Comparison of ENCODE assay signal across 1 cellular context in the genomic region with DNA sequence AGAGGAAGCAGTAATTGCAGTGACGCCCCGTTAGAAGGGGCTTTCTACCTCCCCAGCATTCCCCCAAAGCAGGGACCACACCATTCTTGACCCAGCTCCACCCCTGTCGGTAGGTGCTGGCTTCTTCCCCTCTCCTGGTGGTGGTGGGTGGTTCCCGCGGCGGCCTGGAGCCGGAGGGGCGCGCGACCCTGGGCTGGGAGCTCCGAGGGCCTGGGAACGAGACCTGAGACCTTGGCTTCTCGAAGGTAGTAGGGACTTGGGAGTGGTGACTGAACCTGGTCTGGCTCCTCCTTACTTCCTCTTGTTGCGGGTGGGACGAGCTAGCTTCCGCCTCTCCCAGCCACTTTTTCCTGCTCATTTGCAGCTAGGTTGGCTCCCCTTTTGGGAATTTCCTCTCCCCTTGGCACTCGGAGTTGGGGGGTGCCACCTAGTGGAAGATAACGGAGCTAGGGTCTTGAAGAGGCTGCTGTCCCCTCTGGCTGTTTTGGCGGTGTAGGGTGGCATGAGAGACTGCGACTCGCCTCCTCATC.
TF ChIP-seq lines count a peak whose summit lies in the region.

No MANE protein-coding gene starts in this region.

TF ChIP-seq in HepG2, 621 proteins besides CTCF, POLR2A, EP300 and RAD21 (continued from another document and continues in another):
- TF ChIP-seq, protein P1, sequence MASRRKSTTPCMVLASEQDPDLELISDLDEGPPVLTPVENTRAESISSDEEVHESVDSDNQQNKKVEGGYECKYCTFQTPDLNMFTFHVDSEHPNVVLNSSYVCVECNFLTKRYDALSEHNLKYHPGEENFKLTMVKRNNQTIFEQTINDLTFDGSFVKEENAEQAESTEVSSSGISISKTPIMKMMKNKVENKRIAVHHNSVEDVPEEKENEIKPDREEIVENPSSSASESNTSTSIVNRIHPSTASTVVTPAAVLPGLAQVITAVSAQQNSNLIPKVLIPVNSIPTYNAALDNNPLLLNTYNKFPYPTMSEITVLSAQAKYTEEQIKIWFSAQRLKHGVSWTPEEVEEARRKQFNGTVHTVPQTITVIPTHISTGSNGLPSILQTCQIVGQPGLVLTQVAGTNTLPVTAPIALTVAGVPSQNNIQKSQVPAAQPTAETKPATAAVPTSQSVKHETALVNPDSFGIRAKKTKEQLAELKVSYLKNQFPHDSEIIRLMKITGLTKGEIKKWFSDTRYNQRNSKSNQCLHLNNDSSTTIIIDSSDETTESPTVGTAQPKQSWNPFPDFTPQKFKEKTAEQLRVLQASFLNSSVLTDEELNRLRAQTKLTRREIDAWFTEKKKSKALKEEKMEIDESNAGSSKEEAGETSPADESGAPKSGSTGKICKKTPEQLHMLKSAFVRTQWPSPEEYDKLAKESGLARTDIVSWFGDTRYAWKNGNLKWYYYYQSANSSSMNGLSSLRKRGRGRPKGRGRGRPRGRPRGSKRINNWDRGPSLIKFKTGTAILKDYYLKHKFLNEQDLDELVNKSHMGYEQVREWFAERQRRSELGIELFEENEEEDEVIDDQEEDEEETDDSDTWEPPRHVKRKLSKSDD (CRISPR knock-in tag; IDR thresholded peaks at IDR 0.05; ENCODE audit: low read depth), result no peak
- TF ChIP-seq NKX3-1 (CRISPR knock-in tag; IDR thresholded peaks at IDR 0.05) (no peak), ZNF589 (CRISPR knock-in tag; conservative IDR thresholded peaks at IDR 0.05) (no peak), NPAS2 (CRISPR knock-in tag; IDR thresholded peaks at IDR 0.05; ENCODE audit: borderline replicate concordance) (no peak), MEIS1 (CRISPR knock-in tag; IDR thresholded peaks at IDR 0.05; ENCODE audit: borderline replicate concordance) (no peak), ZNF567 (CRISPR knock-in tag; IDR thresholded peaks at IDR 0.05; ENCODE audit: borderline replicate concordance) (0 out of 2 replicates have a peak, but pooled peaks have one; percentile 6), ZNF263 (CRISPR knock-in tag; IDR thresholded peaks at IDR 0.05) (0 out of 2 replicates have a peak, but pooled peaks have one; percentile 27), ELF1 (CRISPR knock-in tag; IDR thresholded peaks at IDR 0.05) (peak; percentile 22; the same call in 1 of the 2 replicates), JUNB (CRISPR knock-in tag; IDR thresholded peaks at IDR 0.05; ENCODE audit: borderline replicate concordance) (no peak), ZNF501 (CRISPR knock-in tag; IDR thresholded peaks at IDR 0.05) (0 out of 2 replicates have a peak, but pooled peaks have one; percentile 24), RBM22 (optimal IDR thresholded peaks at IDR 0.05; ENCODE audit: low read length) (no peak), GPBP1L1 (CRISPR knock-in tag; IDR thresholded peaks at IDR 0.05) (no peak), ZNF614 (CRISPR knock-in tag; IDR thresholded peaks at IDR 0.05; ENCODE audit: borderline replicate concordance) (0 out of 2 replicates have a peak, but pooled peaks have one; percentile 13), PAX8 (CRISPR knock-in tag; IDR thresholded peaks at IDR 0.05; ENCODE audit: borderline replicate concordance) (0 out of 2 replicates have a peak, but pooled peaks have one; percentile 38), ETV6 (CRISPR knock-in tag; conservative IDR thresholded peaks at IDR 0.05) (peak; percentile 99), ZBTB20 (CRISPR knock-in tag; IDR thresholded peaks at IDR 0.05; ENCODE audit: borderline replicate concordance, low read depth) (peak; percentile 15; the same call in 1 of the 2 replicates), POLR2G (IDR thresholded peaks at IDR 0.05; ENCODE audit: low read depth, low read length) (peak; percentile 2; the same call in 1 of the 2 replicates), REPIN1 (CRISPR knock-in tag; IDR thresholded peaks at IDR 0.05; ENCODE audit: borderline replicate concordance, low read depth) (peak; percentile 49; the same call in 1 of the 2 replicates), ZFP41 (CRISPR knock-in tag; IDR thresholded peaks at IDR 0.05; ENCODE audit: borderline replicate concordance) (peak; percentile 66; the same call in 1 of the 2 replicates), GATAD2A (CRISPR knock-in tag; IDR thresholded peaks at IDR 0.05) (0 out of 2 replicates have a peak, but pooled peaks have one; percentile 20), ZNF350 (CRISPR knock-in tag; IDR thresholded peaks at IDR 0.05; ENCODE audit: borderline replicate concordance, low read depth) (peak; percentile 63; the same call in 1 of the 2 replicates), TGIF2 (CRISPR knock-in tag; IDR thresholded peaks at IDR 0.05) (peak; percentile 55; the same call in 1 of the 2 replicates), TP53 (CRISPR knock-in tag; conservative IDR thresholded peaks at IDR 0.05) (no peak), JUND (CRISPR knock-in tag; IDR thresholded peaks at IDR 0.05) (no peak; the same call in 1 of the 2 replicates), ZNF780A (CRISPR knock-in tag; IDR thresholded peaks at IDR 0.05) (no peak), NFKB2 (CRISPR knock-in tag; IDR thresholded peaks at IDR 0.05; ENCODE audit: borderline replicate concordance) (0 out of 2 replicates have a peak, but pooled peaks have one; percentile 2), ZNF772 (CRISPR knock-in tag; IDR thresholded peaks at IDR 0.05) (peak; percentile 60; the same call in 1 of the 2 replicates), ZFYVE20 (CRISPR knock-in tag; IDR thresholded peaks at IDR 0.05; ENCODE audit: borderline replicate concordance, low read depth) (no peak), ZSCAN31 (CRISPR knock-in tag; IDR thresholded peaks at IDR 0.05; ENCODE audit: low read depth) (0 out of 2 replicates have a peak, but pooled peaks have one; percentile 20), ZNF224 (CRISPR knock-in tag; IDR thresholded peaks at IDR 0.05) (no peak), ZNF260 (CRISPR knock-in tag; IDR thresholded peaks at IDR 0.05; ENCODE audit: borderline replicate concordance, low read depth) (0 out of 2 replicates have a peak, but pooled peaks have one; percentile 33), ZNF207 (IDR thresholded peaks at IDR 0.05; ENCODE audit: borderline replicate concordance) (no peak), THAP7 (CRISPR knock-in tag; IDR thresholded peaks at IDR 0.05) (0 out of 2 replicates have a peak, but pooled peaks have one; percentile 9), ZNF615 (CRISPR knock-in tag; IDR thresholded peaks at IDR 0.05; ENCODE audit: borderline replicate concordance) (no peak), SAFB2 (CRISPR knock-in tag; IDR thresholded peaks at IDR 0.05; ENCODE audit: borderline replicate concordance, low read depth) (no peak), ZNF607 (CRISPR knock-in tag; IDR thresholded peaks at IDR 0.05; ENCODE audit: borderline replicate concordance) (no peak; the same call in 1 of the 2 replicates), RBAK (CRISPR knock-in tag; IDR thresholded peaks at IDR 0.05) (no peak; the same call in 1 of the 2 replicates), ZNF550 (CRISPR knock-in tag; IDR thresholded peaks at IDR 0.05; ENCODE audit: borderline replicate concordance) (peak; percentile 97; the same call in 1 of the 2 replicates), ETV5 (CRISPR knock-in tag; IDR thresholded peaks at IDR 0.05; ENCODE audit: borderline replicate concordance) (peak; percentile 20; the same call in 1 of the 2 replicates)
- TF ChIP-seq, protein P2, sequence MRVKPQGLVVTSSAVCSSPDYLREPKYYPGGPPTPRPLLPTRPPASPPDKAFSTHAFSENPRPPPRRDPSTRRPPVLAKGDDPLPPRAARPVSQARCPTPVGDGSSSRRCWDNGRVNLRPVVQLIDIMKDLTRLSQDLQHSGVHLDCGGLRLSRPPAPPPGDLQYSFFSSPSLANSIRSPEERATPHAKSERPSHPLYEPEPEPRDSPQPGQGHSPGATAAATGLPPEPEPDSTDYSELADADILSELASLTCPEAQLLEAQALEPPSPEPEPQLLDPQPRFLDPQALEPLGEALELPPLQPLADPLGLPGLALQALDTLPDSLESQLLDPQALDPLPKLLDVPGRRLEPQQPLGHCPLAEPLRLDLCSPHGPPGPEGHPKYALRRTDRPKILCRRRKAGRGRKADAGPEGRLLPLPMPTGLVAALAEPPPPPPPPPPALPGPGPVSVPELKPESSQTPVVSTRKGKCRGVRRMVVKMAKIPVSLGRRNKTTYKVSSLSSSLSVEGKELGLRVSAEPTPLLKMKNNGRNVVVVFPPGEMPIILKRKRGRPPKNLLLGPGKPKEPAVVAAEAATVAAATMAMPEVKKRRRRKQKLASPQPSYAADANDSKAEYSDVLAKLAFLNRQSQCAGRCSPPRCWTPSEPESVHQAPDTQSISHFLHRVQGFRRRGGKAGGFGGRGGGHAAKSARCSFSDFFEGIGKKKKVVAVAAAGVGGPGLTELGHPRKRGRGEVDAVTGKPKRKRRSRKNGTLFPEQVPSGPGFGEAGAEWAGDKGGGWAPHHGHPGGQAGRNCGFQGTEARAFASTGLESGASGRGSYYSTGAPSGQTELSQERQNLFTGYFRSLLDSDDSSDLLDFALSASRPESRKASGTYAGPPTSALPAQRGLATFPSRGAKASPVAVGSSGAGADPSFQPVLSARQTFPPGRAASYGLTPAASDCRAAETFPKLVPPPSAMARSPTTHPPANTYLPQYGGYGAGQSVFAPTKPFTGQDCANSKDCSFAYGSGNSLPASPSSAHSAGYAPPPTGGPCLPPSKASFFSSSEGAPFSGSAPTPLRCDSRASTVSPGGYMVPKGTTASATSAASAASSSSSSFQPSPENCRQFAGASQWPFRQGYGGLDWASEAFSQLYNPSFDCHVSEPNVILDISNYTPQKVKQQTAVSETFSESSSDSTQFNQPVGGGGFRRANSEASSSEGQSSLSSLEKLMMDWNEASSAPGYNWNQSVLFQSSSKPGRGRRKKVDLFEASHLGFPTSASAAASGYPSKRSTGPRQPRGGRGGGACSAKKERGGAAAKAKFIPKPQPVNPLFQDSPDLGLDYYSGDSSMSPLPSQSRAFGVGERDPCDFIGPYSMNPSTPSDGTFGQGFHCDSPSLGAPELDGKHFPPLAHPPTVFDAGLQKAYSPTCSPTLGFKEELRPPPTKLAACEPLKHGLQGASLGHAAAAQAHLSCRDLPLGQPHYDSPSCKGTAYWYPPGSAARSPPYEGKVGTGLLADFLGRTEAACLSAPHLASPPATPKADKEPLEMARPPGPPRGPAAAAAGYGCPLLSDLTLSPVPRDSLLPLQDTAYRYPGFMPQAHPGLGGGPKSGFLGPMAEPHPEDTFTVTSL (CRISPR knock-in tag; IDR thresholded peaks at IDR 0.05; ENCODE audit: borderline replicate concordance), result no peak
- TF ChIP-seq, protein P3, sequence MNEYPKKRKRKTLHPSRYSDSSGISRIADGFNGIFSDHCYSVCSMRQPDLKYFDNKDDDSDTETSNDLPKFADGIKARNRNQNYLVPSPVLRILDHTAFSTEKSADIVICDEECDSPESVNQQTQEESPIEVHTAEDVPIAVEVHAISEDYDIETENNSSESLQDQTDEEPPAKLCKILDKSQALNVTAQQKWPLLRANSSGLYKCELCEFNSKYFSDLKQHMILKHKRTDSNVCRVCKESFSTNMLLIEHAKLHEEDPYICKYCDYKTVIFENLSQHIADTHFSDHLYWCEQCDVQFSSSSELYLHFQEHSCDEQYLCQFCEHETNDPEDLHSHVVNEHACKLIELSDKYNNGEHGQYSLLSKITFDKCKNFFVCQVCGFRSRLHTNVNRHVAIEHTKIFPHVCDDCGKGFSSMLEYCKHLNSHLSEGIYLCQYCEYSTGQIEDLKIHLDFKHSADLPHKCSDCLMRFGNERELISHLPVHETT (CRISPR knock-in tag; conservative IDR thresholded peaks at IDR 0.05), result no peak
- TF ChIP-seq, protein P4, sequence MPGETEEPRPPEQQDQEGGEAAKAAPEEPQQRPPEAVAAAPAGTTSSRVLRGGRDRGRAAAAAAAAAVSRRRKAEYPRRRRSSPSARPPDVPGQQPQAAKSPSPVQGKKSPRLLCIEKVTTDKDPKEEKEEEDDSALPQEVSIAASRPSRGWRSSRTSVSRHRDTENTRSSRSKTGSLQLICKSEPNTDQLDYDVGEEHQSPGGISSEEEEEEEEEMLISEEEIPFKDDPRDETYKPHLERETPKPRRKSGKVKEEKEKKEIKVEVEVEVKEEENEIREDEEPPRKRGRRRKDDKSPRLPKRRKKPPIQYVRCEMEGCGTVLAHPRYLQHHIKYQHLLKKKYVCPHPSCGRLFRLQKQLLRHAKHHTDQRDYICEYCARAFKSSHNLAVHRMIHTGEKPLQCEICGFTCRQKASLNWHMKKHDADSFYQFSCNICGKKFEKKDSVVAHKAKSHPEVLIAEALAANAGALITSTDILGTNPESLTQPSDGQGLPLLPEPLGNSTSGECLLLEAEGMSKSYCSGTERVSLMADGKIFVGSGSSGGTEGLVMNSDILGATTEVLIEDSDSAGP (CRISPR knock-in tag; IDR thresholded peaks at IDR 0.05; ENCODE audit: borderline replicate concordance), result peak; percentile 46; the same call in 1 of the 2 replicates
- TF ChIP-seq, protein P5, sequence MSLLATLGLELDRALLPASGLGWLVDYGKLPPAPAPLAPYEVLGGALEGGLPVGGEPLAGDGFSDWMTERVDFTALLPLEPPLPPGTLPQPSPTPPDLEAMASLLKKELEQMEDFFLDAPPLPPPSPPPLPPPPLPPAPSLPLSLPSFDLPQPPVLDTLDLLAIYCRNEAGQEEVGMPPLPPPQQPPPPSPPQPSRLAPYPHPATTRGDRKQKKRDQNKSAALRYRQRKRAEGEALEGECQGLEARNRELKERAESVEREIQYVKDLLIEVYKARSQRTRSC (CRISPR knock-in tag; IDR thresholded peaks at IDR 0.05; ENCODE audit: low read depth), result no peak
- TF ChIP-seq, protein P6, sequence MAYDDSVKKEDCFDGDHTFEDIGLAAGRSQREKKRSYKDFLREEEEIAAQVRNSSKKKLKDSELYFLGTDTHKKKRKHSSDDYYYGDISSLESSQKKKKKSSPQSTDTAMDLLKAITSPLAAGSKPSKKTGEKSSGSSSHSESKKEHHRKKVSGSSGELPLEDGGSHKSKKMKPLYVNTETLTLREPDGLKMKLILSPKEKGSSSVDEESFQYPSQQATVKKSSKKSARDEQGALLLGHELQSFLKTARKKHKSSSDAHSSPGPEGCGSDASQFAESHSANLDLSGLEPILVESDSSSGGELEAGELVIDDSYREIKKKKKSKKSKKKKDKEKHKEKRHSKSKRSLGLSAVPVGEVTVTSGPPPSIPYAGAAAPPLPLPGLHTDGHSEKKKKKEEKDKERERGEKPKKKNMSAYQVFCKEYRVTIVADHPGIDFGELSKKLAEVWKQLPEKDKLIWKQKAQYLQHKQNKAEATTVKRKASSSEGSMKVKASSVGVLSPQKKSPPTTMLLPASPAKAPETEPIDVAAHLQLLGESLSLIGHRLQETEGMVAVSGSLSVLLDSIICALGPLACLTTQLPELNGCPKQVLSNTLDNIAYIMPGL (CRISPR knock-in tag; IDR thresholded peaks at IDR 0.05; ENCODE audit: borderline replicate concordance in 1 of 2, low read depth in 1 of 2), result peak; percentile 87 to 93
